ENCODE assay signal across 1 cellular context in genomic region chr2:17229414-17229813, GRCh38.
TF ChIP-seq lines count a peak whose summit lies in the region.

No MANE protein-coding gene starts in this region.

TF ChIP-seq in GM23338, 12 proteins besides CTCF, POLR2A, EP300 and RAD21 (continued from another document):
- TF ChIP-seq, protein P1, sequence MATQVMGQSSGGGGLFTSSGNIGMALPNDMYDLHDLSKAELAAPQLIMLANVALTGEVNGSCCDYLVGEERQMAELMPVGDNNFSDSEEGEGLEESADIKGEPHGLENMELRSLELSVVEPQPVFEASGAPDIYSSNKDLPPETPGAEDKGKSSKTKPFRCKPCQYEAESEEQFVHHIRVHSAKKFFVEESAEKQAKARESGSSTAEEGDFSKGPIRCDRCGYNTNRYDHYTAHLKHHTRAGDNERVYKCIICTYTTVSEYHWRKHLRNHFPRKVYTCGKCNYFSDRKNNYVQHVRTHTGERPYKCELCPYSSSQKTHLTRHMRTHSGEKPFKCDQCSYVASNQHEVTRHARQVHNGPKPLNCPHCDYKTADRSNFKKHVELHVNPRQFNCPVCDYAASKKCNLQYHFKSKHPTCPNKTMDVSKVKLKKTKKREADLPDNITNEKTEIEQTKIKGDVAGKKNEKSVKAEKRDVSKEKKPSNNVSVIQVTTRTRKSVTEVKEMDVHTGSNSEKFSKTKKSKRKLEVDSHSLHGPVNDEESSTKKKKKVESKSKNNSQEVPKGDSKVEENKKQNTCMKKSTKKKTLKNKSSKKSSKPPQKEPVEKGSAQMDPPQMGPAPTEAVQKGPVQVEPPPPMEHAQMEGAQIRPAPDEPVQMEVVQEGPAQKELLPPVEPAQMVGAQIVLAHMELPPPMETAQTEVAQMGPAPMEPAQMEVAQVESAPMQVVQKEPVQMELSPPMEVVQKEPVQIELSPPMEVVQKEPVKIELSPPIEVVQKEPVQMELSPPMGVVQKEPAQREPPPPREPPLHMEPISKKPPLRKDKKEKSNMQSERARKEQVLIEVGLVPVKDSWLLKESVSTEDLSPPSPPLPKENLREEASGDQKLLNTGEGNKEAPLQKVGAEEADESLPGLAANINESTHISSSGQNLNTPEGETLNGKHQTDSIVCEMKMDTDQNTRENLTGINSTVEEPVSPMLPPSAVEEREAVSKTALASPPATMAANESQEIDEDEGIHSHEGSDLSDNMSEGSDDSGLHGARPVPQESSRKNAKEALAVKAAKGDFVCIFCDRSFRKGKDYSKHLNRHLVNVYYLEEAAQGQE (IDR thresholded peaks at IDR 0.05; ENCODE audit: unreplicated experiment), result no peak
- TF ChIP-seq ZNF462 (CRISPR knock-in tag; IDR thresholded peaks at IDR 0.05) (no peak), ETS1 (IDR thresholded peaks at IDR 0.05) (no peak)
TF ChIP-seq in GM23338: peak in this region for 0.
